Comparison of ENCODE assay signal across 8 cellular contexts in genomic region chr10:96044686-96045085, GRCh38. TPM values are rescaled to one million over a fixed set of nuclear protein-coding genes. Genes with fewer than 3 reads are reported as not detected.
DNase-seq lines count a peak whose midpoint lies in the region; ATAC-seq, FAIRE-seq and TF ChIP-seq lines count a peak whose summit lies in the region.

No MANE protein-coding gene starts in this region.

- H3K9me3 ChIP-seq in H1 (ENCODE audit: insufficient read depth in 2 of 2, low read depth in 1 of 2, low read length in 1 of 2) = 0 out of 4 replicates have a peak, but pooled peaks cover 0 to 3% of the 10 kb centered on the region in 2 experiments
- no peaks in the 10 kb centered on the region for H3K9me3 ChIP-seq in mucosa of descending colon

- peak; percentile 15 for FAIRE-seq in H54 (lab: Jason Lieb, UNC)
- no peak for FAIRE-seq in H1 (lab: Jason Lieb, UNC)

- no peaks in the 10 kb centered on the region for H3K79me1 ChIP-seq in H1 (ENCODE audit: low read depth, low read length)

- TF ChIP-seq RAD21 in H1 (IDR thresholded peaks at IDR 0.05 in 1 of 2, conservative IDR thresholded peaks at IDR 0.05 in 1 of 2; ENCODE audit: low read depth in 2 of 2, low read length in 2 of 2) = no peak

- ATAC-seq in mucosa of descending colon = no peak

- peak overlapping the region; percentile 25 for H4K91ac ChIP-seq in H1 (replicated peaks; ENCODE audit: insufficient read length, low read length)

- H3K4me3 Mint-ChIP-seq in nephron progenitor cell = peak overlapping the region; percentile 88

- peak overlapping the region; percentile 76 to 94 for H3K4me2 ChIP-seq in H1 (ENCODE audit: insufficient read depth in 1 of 2, low read depth in 2 of 2, low read length in 2 of 2)

- peak overlapping the region; percentile 30; the same call in 1 of the 2 replicates for H2BK12ac ChIP-seq in H1 (ENCODE audit: low read depth, low read length)

- H3K36me3 Mint-ChIP-seq in nephron progenitor cell (ENCODE audit: low read depth) = peaks cover 38% of the 10 kb centered on the region

- peaks cover 4 to 7% of the 10 kb centered on the region in 2 experiments for H4K20me1 ChIP-seq in H1 (replicated peaks in 1 of 2; ENCODE audit: control insufficient read depth in 1 of 2, insufficient read depth in 2 of 2, low read length in 2 of 2)

- H3K36me3 ChIP-seq in H1 (ENCODE audit: control insufficient read depth in 2 of 4, insufficient read depth in 4 of 4, low read length in 3 of 4) = peaks cover 0 to 14% (median 3%) of the 10 kb centered on the region in 4 experiments; a peak in 4 of 8 replicates
- H3K36me3 ChIP-seq in mucosa of descending colon (ENCODE audit: low read depth) = peaks cover 4% of the 10 kb centered on the region

- no peak overlapping the region for H2BK20ac ChIP-seq in H1 (ENCODE audit: low read length)

- no peak overlapping the region for H4K8ac ChIP-seq in H1 (ENCODE audit: extremely low read depth, insufficient read depth, low read length)

- H3K27me3 Mint-ChIP-seq in nephron progenitor cell (ENCODE audit: low read depth, poor library complexity) = peaks cover 5% of the 10 kb centered on the region

- no peak overlapping the region for H2BK15ac ChIP-seq in H1 (ENCODE audit: low read length)

- H3K27me3 ChIP-seq in H1 (replicated peaks in 1 of 4; ENCODE audit: control insufficient read depth in 3 of 4, extremely low read depth in 1 of 4, insufficient read depth in 3 of 4, low read length in 3 of 4) = peaks cover 0 to 9% (median 4%) of the 10 kb centered on the region in 4 experiments; a peak in 5 of 7 replicates

- peaks cover 39% of the 10 kb centered on the region for H3K4me1 Mint-ChIP-seq in nephron progenitor cell

- no peak overlapping the region for H2AFZ ChIP-seq in H1 (ENCODE audit: low read length)

- H3K9ac ChIP-seq in H1 (replicated peaks in 1 of 4; ENCODE audit: extremely low read depth in 1 of 4, low read depth in 3 of 4, low read length in 3 of 4) = peak overlapping the region; percentile 84 to 98 (median 93)

- no peak overlapping the region for H3K27ac ChIP-seq in H1 (ENCODE audit: low read depth, low read length)

- intact Hi-C loops in mucosa of descending colon (cut with DNase I, micrococcal nuclease) = no loop called here

- CTCF ChIA-PET in H1 (lab: Charles Lee; ENCODE audit: partially characterized antibody) = interaction anchor here (1.8 kb wide), 1 partner anchor 185 kb away, joined by 4 read pairs; no protein-coding TSS in a partner anchor

- H3K4me1 ChIP-seq in H1 (replicated peaks in 1 of 4; ENCODE audit: control insufficient read depth in 3 of 4, insufficient read depth in 4 of 4, low read length in 3 of 4) (no peaks in the 10 kb centered on the region), mucosa of descending colon (ENCODE audit: low read depth) (peaks cover 12% of the 10 kb centered on the region)

- H3K18ac ChIP-seq in H1 (ENCODE audit: extremely low read depth, low read length) = peak overlapping the region; percentile 24; the same call in 1 of the 2 replicates

- no peak overlapping the region for H4K5ac ChIP-seq in H1 (ENCODE audit: insufficient read length, low read depth, low read length)

- WGBS in H1 (ENCODE audit: extremely low coverage in 1 of 2, insufficient coverage in 1 of 2, insufficient read length in 1 of 2, insufficient replicate concordance in 2 of 2, low coverage in 1 of 2, low lambda C conversion rate in 2 of 2, missing lambda C conversion rate in 1 of 2), 2 experiments = 13% methylated on average over 9 of the region's 9 CpGs; no CpG with 5 or more reads in 1 of the 2 experiments

- H3K23ac ChIP-seq in H1 (ENCODE audit: insufficient read length) = no peak overlapping the region

- H3K14ac ChIP-seq in H1 (ENCODE audit: insufficient read length) = no peak overlapping the region

- H3K4me3 ChIP-seq in H1 (ENCODE audit: extremely low read depth in 1 of 4, insufficient read depth in 2 of 4, low read depth in 3 of 4, low read length in 4 of 4) (peak overlapping the region; percentile 81 to 96 (median 85)), mucosa of descending colon (no peak overlapping the region)

- H3K9me3 Mint-ChIP-seq in nephron progenitor cell = peaks cover 11% of the 10 kb centered on the region

- H3K56ac ChIP-seq in H1 (replicated peaks; ENCODE audit: insufficient read length, low read depth, low read length) = peak overlapping the region; percentile 78

- TF ChIP-seq EP300 in H1 (IDR thresholded peaks at IDR 0.05; ENCODE audit: borderline replicate concordance in 1 of 2, low read depth in 2 of 2, low read length in 2 of 2) = no peak

- TF ChIP-seq CTCF in H1 (IDR thresholded peaks at IDR 0.05; ENCODE audit: control extremely low read depth in 1 of 3, insufficient read depth in 1 of 3, low read depth in 1 of 3, low read length in 3 of 3) (no peak), nephron progenitor cell (IDR thresholded peaks at IDR 0.05) (no peak), mucosa of descending colon (IDR thresholded peaks at IDR 0.05) (no peak)

- TF ChIP-seq POLR2A in H54 (IDR thresholded peaks at IDR 0.05; ENCODE audit: low read depth, low read length) (no peak), H1 (IDR thresholded peaks at IDR 0.05; ENCODE audit: control extremely low read depth in 1 of 2, low read depth in 2 of 2, low read length in 2 of 2) (no peak)

- H2BK120ac ChIP-seq in H1 (replicated peaks; ENCODE audit: low read depth, low read length) = peak overlapping the region; percentile 82

- POLR2A ChIA-PET in H1 (lab: Charles Lee; ENCODE audit: partially characterized antibody) = interaction anchor here (0.9 to 2.9 kb wide), 5 partner anchors 14 to 85 kb away, joined by 3 to 24 read pairs (median 6); partner anchors contain the start of gene ZNF518A

- H2AK5ac ChIP-seq in H1 (ENCODE audit: low read depth, low read length) = peak overlapping the region; percentile 65; the same call in 1 of the 2 replicates

- peak overlapping the region; percentile 85 for H3K27ac Mint-ChIP-seq in nephron progenitor cell

- peaks cover 11% of the 10 kb centered on the region for H3K23me2 ChIP-seq in H1 (ENCODE audit: low read depth, low read length)

- peak overlapping the region; percentile 54 for H3K4ac ChIP-seq in H1 (replicated peaks; ENCODE audit: insufficient read length, low read depth, low read length)

- H2BK5ac ChIP-seq in H1 (ENCODE audit: low read depth, low read length) = no peak overlapping the region

- no peak for DNase-seq in H54 (ENCODE audit: insufficient read length, low spot score)
- peak; percentile 11 for DNase-seq in RPMI7951 (ENCODE audit: low read depth)
- no peak for DNase-seq in H1 (ENCODE audit: low read depth in 1 of 2, low spot score in 2 of 2)
- no peak for DNase-seq in nephron progenitor cell
- DNase-seq in HuH-7 (ENCODE audit: low spot score) = no peak
- DNase-seq in mucosa of descending colon = no peak
- no peak for DNase-seq in NCI-H226
- no peak for DNase-seq in cortex of kidney (lab: John Stamatoyannopoulos, UW)

- peaks cover 10 to 58% of the 10 kb centered on the region in 2 experiments for H3K79me2 ChIP-seq in H1 (ENCODE audit: control insufficient read depth in 1 of 2, insufficient read depth in 2 of 2, low read length in 2 of 2)

TF ChIP-seq in H1, 55 proteins besides CTCF, POLR2A, EP300 and RAD21 (continues in another document):
- TF ChIP-seq CREB1 (IDR thresholded peaks at IDR 0.05) (no peak), ZNF274 (IDR thresholded peaks at IDR 0.05; ENCODE audit: borderline replicate concordance, extremely low read depth, low read length) (no peak), KDM5A (IDR thresholded peaks at IDR 0.05; ENCODE audit: low read length) (no peak), JUND (IDR thresholded peaks at IDR 0.05; ENCODE audit: low read length) (no peak), CHD2 (IDR thresholded peaks at IDR 0.05; ENCODE audit: low read length) (no peak), RXRA (IDR thresholded peaks at IDR 0.05; ENCODE audit: insufficient read depth, low read depth, low read length) (no peak), SP2 (IDR thresholded peaks at IDR 0.05; ENCODE audit: low read length) (no peak), E2F6 (IDR thresholded peaks at IDR 0.05) (no peak), SP4 (IDR thresholded peaks at IDR 0.05; ENCODE audit: low read length) (no peak), NANOG (IDR thresholded peaks at IDR 0.05; ENCODE audit: insufficient read depth, low read depth, low read length, poor library complexity, severe bottlenecking) (no peak), PHF8 (conservative IDR thresholded peaks at IDR 0.05; ENCODE audit: low read depth, low read length) (no peak), CEBPB (IDR thresholded peaks at IDR 0.05; ENCODE audit: low read depth, low read length) (no peak), CTBP2 (IDR thresholded peaks at IDR 0.05; ENCODE audit: borderline replicate concordance, insufficient read depth, insufficient read length, low read length) (no peak), POU5F1 (IDR thresholded peaks at IDR 0.05; ENCODE audit: low read depth, low read length) (no peak), TAF7 (optimal IDR thresholded peaks at IDR 0.05; ENCODE audit: borderline replicate concordance, low read depth, low read length) (no peak), TEAD4 (IDR thresholded peaks at IDR 0.05; ENCODE audit: low read depth, low read length) (no peak), EGR1 (IDR thresholded peaks at IDR 0.05; ENCODE audit: borderline replicate concordance, low read depth, low read length) (no peak)
- TF ChIP-seq, protein P1, sequence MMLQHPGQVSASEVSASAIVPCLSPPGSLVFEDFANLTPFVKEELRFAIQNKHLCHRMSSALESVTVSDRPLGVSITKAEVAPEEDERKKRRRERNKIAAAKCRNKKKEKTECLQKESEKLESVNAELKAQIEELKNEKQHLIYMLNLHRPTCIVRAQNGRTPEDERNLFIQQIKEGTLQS (IDR thresholded peaks at IDR 0.05; ENCODE audit: insufficient read depth, low read depth, low read length) = no peak

RNA-seq across cellular contexts. Expression of gene CCNJ, which starts 1.3 kb away (rescaled TPM):
- 3.7 and 4.1 TPM in 2 replicates for total RNA-seq in RPMI7951 (2014; rRNA removed; shearing (Covaris generic))
- 34.2 and 34.7 TPM in 2 replicates for total RNA-seq in H1 (2021; fragmentation: NEBNext Ultra II Directional; extraction: Animal tissue kit (Norgen Biotek cat#: 25700))
- 19.5 and 31.4 TPM in 2 replicates for polyA plus RNA-seq in H1 (2011; rRNA removed)
- 20.8 TPM for polyA plus RNA-seq in H1 (2011; cell fraction: cytosol; rRNA removed)
- polyA plus RNA-seq in H1 (2011; cell fraction: nucleus; rRNA removed) = 26.9 TPM
- 17.2 to 27.1 TPM (median 21.8 TPM) in 4 replicates for polyA plus RNA-seq in H1 (2012, experiment 1 of 2)
- polyA plus RNA-seq in H1 (2012, experiment 2 of 2) = 2.5 TPM
- 25.8 TPM for polyA plus RNA-seq in H1 (2013, experiment 1 of 2)
- 25.9 TPM for polyA plus RNA-seq in H1 (2013, experiment 2 of 2)
- polyA minus RNA-seq in H1 (2011; rRNA and poly(A)+ RNA removed) = 81.7 and 139 TPM in 2 replicates
- polyA minus RNA-seq in H1 (2011; cell fraction: cytosol; rRNA and poly(A)+ RNA removed) = 28.4 TPM
- 57.8 TPM for polyA minus RNA-seq in H1 (2011; cell fraction: nucleus; rRNA and poly(A)+ RNA removed)
- 1 to 10 TPM; 6.0 to 7.8 (median 6.9) TPM for total RNA-seq in mucosa of descending colon
